11 cellular contexts compared by ENCODE assay signal in the genomic region with DNA sequence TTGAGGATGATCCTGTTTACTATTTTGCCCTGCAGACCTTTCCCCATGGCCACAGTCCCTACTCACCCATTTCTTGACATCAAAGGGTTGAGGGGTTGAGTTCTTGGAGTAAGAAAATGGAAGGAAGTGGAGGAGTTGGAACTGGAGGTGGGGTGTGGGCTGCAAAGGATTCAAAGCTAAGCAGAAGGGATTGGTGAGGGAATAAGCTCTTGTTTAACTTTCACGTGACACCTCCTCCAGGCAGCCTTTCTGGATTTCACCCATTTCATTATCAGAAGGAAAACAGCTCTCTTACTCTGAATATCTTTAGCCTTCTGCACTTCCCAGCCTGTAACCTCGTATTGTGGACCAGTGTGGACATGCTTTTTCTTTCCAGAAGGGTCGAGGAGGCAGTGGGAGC. TPM values are rescaled to one million over a fixed set of nuclear protein-coding genes. Genes with fewer than 3 reads are reported as not detected.
A peak's percentile ranks its signal among the peaks of the same experiment; 100 is the strongest.
DNase-seq lines count a peak whose midpoint lies in the region; ATAC-seq and TF ChIP-seq lines count a peak whose summit lies in the region.
"Had no signal": no experiment of that assay in that cellular context is flagged by ENCODE, and none has a peak within 500 bp of the region (broad histone marks: within the 10 kb centered on the region; RNA-seq: fewer than 3 reads in every experiment).

No MANE protein-coding gene starts in this region.

- peak overlapping the region; percentile 44 for H3K27ac Mint-ChIP-seq in activated T-cell treated with anti-CD3 and anti-CD28 coated beads, Interleukin-2, amount 50 U/mL, for 24 hours

- TF ChIP-seq POLR2A in stomach (IDR thresholded peaks at IDR 0.05) (no peak), ovary (IDR thresholded peaks at IDR 0.05) (no peak)

- H3K4me3 ChIP-seq in WI38 (ENCODE audit: low read depth, low read length), result 0 out of 2 replicates have a peak overlapping the region, but pooled peaks have one; percentile 21
- peak overlapping the region; percentile 52 for H3K4me3 ChIP-seq in iPS-15b (ENCODE audit: low read depth, low read length)
- H3K4me3 ChIP-seq in stomach, result peak overlapping the region; percentile 29 to 38 (median 36)
- no peak overlapping the region for H3K4me3 ChIP-seq in aorta (ENCODE audit: low read length in 2 of 2)
- H3K4me3 ChIP-seq in ovary, result no peak overlapping the region

- no peak overlapping the region for H3K9ac ChIP-seq in iPS-15b (ENCODE audit: low read depth, low read length)

- no peaks in the 10 kb centered on the region for H3K27me3 Mint-ChIP-seq in activated T-cell treated with anti-CD3 and anti-CD28 coated beads, Interleukin-2, amount 50 U/mL, for 24 hours

- H3K4me1 Mint-ChIP-seq in activated T-cell treated with anti-CD3 and anti-CD28 coated beads, Interleukin-2, amount 50 U/mL, for 24 hours (ENCODE audit: low read depth), result peaks cover 27% of the 10 kb centered on the region

- ATAC-seq in aorta (ENCODE audit: low FRiP score) (no peak), HG03469 (IDR thresholded peaks at IDR 0.05; ENCODE audit: unreplicated experiment) (no peak)

- WGBS in stomach, 5 donors, result 6 to 31% (median 12%) methylated on average over 3 of the region's 3 CpGs
- 11 to 14% methylated on average over 3 of the region's 3 CpGs for WGBS in aorta, 2 donors
- 11 to 14% (median 12%) methylated on average over 3 of the region's 3 CpGs for WGBS in ovary, 3 donors

- peaks cover 5% of the 10 kb centered on the region for H3K4me1 ChIP-seq in iPS-15b (ENCODE audit: control insufficient read depth, insufficient read depth, low read length)
- peaks cover 7 to 14% (median 13%) of the 10 kb centered on the region in 4 donors for H3K4me1 ChIP-seq in stomach
- no peaks in the 10 kb centered on the region for H3K4me1 ChIP-seq in aorta (ENCODE audit: control insufficient read depth in 1 of 2, insufficient read depth in 2 of 2, low read length in 2 of 2)
- peaks cover 3% of the 10 kb centered on the region for H3K4me1 ChIP-seq in ovary (ENCODE audit: insufficient read depth)

- DNase-seq in activated T-cell treated with anti-CD3 and anti-CD28 coated beads, Interleukin-2, amount 50 U/mL, for 24 hours, result no peak
- no peak for DNase-seq in activated T-cell treated with anti-CD3 and anti-CD28 coated beads, Interleukin-2, amount 50 U/mL, for 1 hour
- DNase-seq in stomach (no peak), aorta (no peak), ovary (no peak)
- DNase-seq: NCI-H446 treated with DMSO at 0.1 percent for 48 hours had no signal

- peak overlapping the region; percentile 76 for H3K4me3 Mint-ChIP-seq in activated T-cell treated with anti-CD3 and anti-CD28 coated beads, Interleukin-2, amount 50 U/mL, for 24 hours

- H3K36me3 Mint-ChIP-seq in activated T-cell treated with anti-CD3 and anti-CD28 coated beads, Interleukin-2, amount 50 U/mL, for 24 hours (ENCODE audit: low read depth), result peaks cover 10% of the 10 kb centered on the region

- TF ChIP-seq EP300 in stomach (IDR thresholded peaks at IDR 0.05), result no peak
- no peak for TF ChIP-seq EP300 in ovary (IDR thresholded peaks at IDR 0.05)

- H3K27me3 ChIP-seq in iPS-15b (ENCODE audit: control insufficient read depth, insufficient read depth, low read length) (peaks cover 11% of the 10 kb centered on the region), stomach (peaks cover 0 to 20% (median 0%) of the 10 kb centered on the region in 3 donors), aorta (ENCODE audit: control insufficient read depth in 1 of 2, insufficient read depth in 2 of 2, low read length in 1 of 2) (no peaks in the 10 kb centered on the region), ovary (no peaks in the 10 kb centered on the region)

- H3K9me3 ChIP-seq in iPS-15b (ENCODE audit: control insufficient read depth, insufficient read depth, low read length) (no peaks in the 10 kb centered on the region), stomach (no peaks in the 10 kb centered on the region), aorta (ENCODE audit: control insufficient read depth, low read length) (no peaks in the 10 kb centered on the region), ovary (no peaks in the 10 kb centered on the region)
- H3K9me3 ChIP-seq: neutrophil had no signal

- H3K36me3 ChIP-seq in iPS-15b (ENCODE audit: control insufficient read depth, insufficient read depth, low read length), result no peaks in the 10 kb centered on the region
- H3K36me3 ChIP-seq in stomach, result peaks cover 0 to 4% (median under 1%) of the 10 kb centered on the region in 4 donors
- no peaks in the 10 kb centered on the region for H3K36me3 ChIP-seq in aorta (ENCODE audit: control insufficient read depth in 1 of 2, insufficient read depth in 2 of 2, low read length in 1 of 2)
- H3K36me3 ChIP-seq in ovary, result no peaks in the 10 kb centered on the region
- H3K36me3 ChIP-seq: neutrophil had no signal

- intact Hi-C loops in stomach (cut with DNase I; ENCODE audit: low total_unique reads), result no loop called here
- intact Hi-C loops in aorta (cut with DNase I), result no loop called here
- intact Hi-C loops in ovary (cut with DNase I), result no loop called here

- H3K27ac ChIP-seq in stomach (no peak overlapping the region), aorta (ENCODE audit: low read depth in 1 of 2, low read length in 2 of 2) (no peak overlapping the region), ovary (no peak overlapping the region)
- H3K27ac ChIP-seq: epithelial cell of prostate, neutrophil had no signal

- TF ChIP-seq CTCF in WI38 (IDR thresholded peaks at IDR 0.05; ENCODE audit: low read depth, low read length) (no peak), stomach (IDR thresholded peaks at IDR 0.05) (no peak), ovary (IDR thresholded peaks at IDR 0.05) (no peak)

- no peaks in the 10 kb centered on the region for H3K9me3 Mint-ChIP-seq in activated T-cell treated with anti-CD3 and anti-CD28 coated beads, Interleukin-2, amount 50 U/mL, for 24 hours

RNA-seq across cellular contexts. Expression of gene MOSPD3, which starts 13.7 kb away (rescaled TPM):
- total RNA-seq in stomach, result 10 to 100 TPM in 2 of 5 donors, 1 to 10 TPM in 2, not detected in 1; 4.0 to 21.1 (median 9.8) TPM
- polyA plus RNA-seq in stomach, result 10 to 100 TPM; 20.4 to 30.7 (median 29.1) TPM
- 10 to 100 TPM; 15.1 to 19.1 TPM for total RNA-seq in aorta
- polyA plus RNA-seq in aorta, result 10 to 100 TPM; 14.0 to 33.0 TPM
- 10 to 100 TPM in 6 of 7 donors, 1 to 10 TPM in 1; 9.4 to 27.7 (median 24.7) TPM for total RNA-seq in ovary
- polyA plus RNA-seq in ovary, result 10 to 100 TPM in 1 of 2 donors, 1 to 10 TPM in 1; 9.2 to 24.4 TPM

RNA-seq across cellular contexts. Expression of gene TFR2, which starts 15.3 kb away (rescaled TPM):
- total RNA-seq in stomach (10 to 100 TPM in 1 of 5 donors, 1 to 10 TPM in 3, not detected in 1; 1.2 to 11.6 (median 3.3) TPM), aorta (1 to 10 TPM in 1 of 2 donors, under 1 TPM in 1; 0.45 to 2.1 TPM), ovary (under 1 TPM in 4 of 7 donors, not detected in 3; 0.12 to 0.79 (median 0.26) TPM)
- polyA plus RNA-seq in stomach (1 to 10 TPM; 1.7 to 5.1 (median 3.1) TPM), aorta (not detected), ovary (under 1 TPM; 0.06 to 0.13 TPM)

RNA-seq across cellular contexts. Expression of gene PCOLCE, which starts 23.9 kb away (rescaled TPM):
- total RNA-seq in stomach (100 to 1,000 TPM in 1 of 5 donors, 10 to 100 TPM in 4; 15.8 to 129 (median 37.8) TPM), aorta (100 to 1,000 TPM in 1 of 2 donors, 10 to 100 TPM in 1; 75.1 to 277 TPM), ovary (100 to 1,000 TPM in 3 of 7 donors, 10 to 100 TPM in 4; 24.3 to 185 (median 67.5) TPM)
- polyA plus RNA-seq in stomach (10 to 100 TPM; 15.6 to 25.0 (median 18.6) TPM), aorta (100 to 1,000 TPM in 1 of 2 donors, 10 to 100 TPM in 1; 34.3 to 341 TPM), ovary (10 to 100 TPM; 42.4 to 56.2 TPM)

RNA-seq across cellular contexts. Expression of gene ACTL6B, which starts 30.2 kb away (rescaled TPM):
- under 1 TPM in 2 of 5 donors, not detected in 3; 0.37 to 0.43 TPM for total RNA-seq in stomach
- polyA plus RNA-seq in stomach, result 1 to 10 TPM in 2 of 3 donors, under 1 TPM in 1; 0.25 to 1.4 (median 1.2) TPM
- not detected for total RNA-seq in aorta
- not detected for polyA plus RNA-seq in aorta
- not detected for total RNA-seq in ovary
- polyA plus RNA-seq in ovary, result not detected

RNA-seq across cellular contexts. Expression of gene FBXO24, which starts 39.9 kb away (rescaled TPM):
- total RNA-seq in stomach (under 1 TPM in 3 of 5 donors, not detected in 2; 0.37 to 0.45 (median 0.43) TPM), aorta (under 1 TPM in 1 of 2 donors, not detected in 1; 0.81 TPM), ovary (1 to 10 TPM in 3 of 7 donors, under 1 TPM in 4; 0.34 to 2.2 (median 0.84) TPM)
- polyA plus RNA-seq in stomach (under 1 TPM in 2 of 3 donors, not detected in 1; 0.44 to 0.88 TPM), aorta (1 to 10 TPM in 1 of 2 donors, not detected in 1; 1.2 TPM), ovary (under 1 TPM; 0.33 to 0.63 TPM)

Comparison
In these comparisons a context has a peak if more than half of its experiments do, and no peak if none do; other contexts are left out.
1. H3K4me3 ChIP-seq: peak in WI38 (single experiment), iPS-15b (single experiment) and stomach (4 of 4); none in aorta (0 of 2) and ovary (single experiment).